Comparison of ENCODE assay signal across 5 cellular contexts in genomic region chr14:30897121-30897520, GRCh38. TPM values are rescaled to one million over a fixed set of nuclear protein-coding genes. Genes with fewer than 3 reads are reported as not detected.
DNase-seq lines count a peak whose midpoint lies in the region; TF ChIP-seq lines count a peak whose summit lies in the region.
"Not testable (repeated sequence)": the region's sequence is repeated elsewhere in the genome, so short reads cannot be mapped to it uniquely, and the experiment has no call there.
"Had no signal": no experiment of that assay in that cellular context is flagged by ENCODE, and none has a peak within 500 bp of the region (broad histone marks: within the 10 kb centered on the region; RNA-seq: fewer than 3 reads in every experiment).

No MANE protein-coding gene starts in this region.

- not testable (repeated sequence) for H3K27ac ChIP-seq in HEK293 (ENCODE audit: extremely low read depth, low read depth, low read length)
- H3K27ac ChIP-seq in vagina: peak overlapping the region; percentile 38

- H3K27me3 ChIP-seq in vagina: not testable (repeated sequence)

- H3K9me3 ChIP-seq in HEK293 (ENCODE audit: control insufficient read depth, insufficient read depth, low read depth, low read length); vagina: not testable (repeated sequence)

- POLR2A ChIA-PET in HEK293 (lab: Yijun Ruan, JAX): not testable (repeated sequence)

- not testable (repeated sequence) for H3K4me3 ChIP-seq in HEK293 (ENCODE audit: low read depth, low read length); vagina

- CTCF ChIA-PET in HEK293 (lab: Yijun Ruan, JAX): interaction anchor here (0.7 kb wide), 1 partner anchor 33 kb away, joined by 3 read pairs; no protein-coding TSS in a partner anchor

- not testable (repeated sequence) for H3K4me1 ChIP-seq in HEK293 (ENCODE audit: control insufficient read depth, insufficient read depth, low read length)
- H3K4me1 ChIP-seq in vagina: peaks cover 13% of the 10 kb centered on the region

- DNase-seq in vagina (ENCODE audit: extremely low spot score in 2 of 2): not testable (repeated sequence)

- not testable (repeated sequence) for TF ChIP-seq POLR2A in vagina (IDR thresholded peaks at IDR 0.05)

- TF ChIP-seq CTCF in HEK293 (tag by site-specific recombination; IDR thresholded peaks at IDR 0.05); vagina (IDR thresholded peaks at IDR 0.05): not testable (repeated sequence)

- H3K36me3 ChIP-seq in HEK293 (ENCODE audit: control insufficient read depth in 2 of 2, insufficient read depth in 1 of 2, low read length in 2 of 2): peaks cover 36 to 43% of the 10 kb centered on the region in 2 experiments
- H3K36me3 ChIP-seq in vagina: not testable (repeated sequence)

- intact Hi-C loops in vagina (cut with DNase I): not testable (repeated sequence)

TF ChIP-seq in HEK293, 187 proteins besides CTCF, POLR2A, EP300 and RAD21:
- TF ChIP-seq MZF1 (tag by site-specific recombination; IDR thresholded peaks at IDR 0.05; ENCODE audit: borderline replicate concordance): peak; percentile 94; the same call in 1 of the 2 replicates

RNA-seq across cellular contexts. Expression of gene COCH, which starts 22.8 kb away (rescaled TPM):
- total RNA-seq in vagina: 35.6 TPM
- total RNA-seq: CD4-positive, alpha-beta memory T cell; CD4-positive, alpha-beta T cell; CD4-positive, CD25-positive, alpha-beta regulatory T cell had no signal
